Comparison of ENCODE assay signal across 13 cellular contexts in genomic region chr9:84953252-84953773, GRCh38.
DNase-seq lines count a peak whose midpoint lies in the region; ATAC-seq and TF ChIP-seq lines count a peak whose summit lies in the region.
"Had no signal": no experiment of that assay in that cellular context is flagged by ENCODE, and none has a peak within 500 bp of the region (broad histone marks: within the 10 kb centered on the region; RNA-seq: fewer than 3 reads in every experiment).

No MANE protein-coding gene starts in this region.

- H3K27me3 ChIP-seq in MM.1S (replicated peaks; ENCODE audit: insufficient read depth, low read length) (no peaks in the 10 kb centered on the region), breast epithelium (no peaks in the 10 kb centered on the region)
- H3K27me3 ChIP-seq: BE2C had no signal

- ATAC-seq in GM19023 (IDR thresholded peaks at IDR 0.05; ENCODE audit: unreplicated experiment), result no peak

- peak overlapping the region; percentile 13; the same call in 1 of the 2 replicates for H3K27ac ChIP-seq in MM.1S (ENCODE audit: low read length)
- H3K27ac ChIP-seq in breast epithelium, result peak overlapping the region; percentile 62 to 84

- H3F3A ChIP-seq in MM.1S (ENCODE audit: insufficient read depth, low read length), result peaks cover 4% of the 10 kb centered on the region

- no peaks in the 10 kb centered on the region for H3K9me2 ChIP-seq in MM.1S (replicated peaks; ENCODE audit: insufficient read depth, low read length)
- H3K9me2 ChIP-seq: SK-N-SH had no signal

- peaks cover 18% of the 10 kb centered on the region for H3K4me1 ChIP-seq in MM.1S (ENCODE audit: low read length)
- peaks cover 0 to under 1% of the 10 kb centered on the region in 2 donors for H3K4me1 ChIP-seq in breast epithelium
- H3K4me1 ChIP-seq: BE2C, HAP-1 had no signal

- H3K4me3 ChIP-seq in MM.1S (ENCODE audit: low read length) (no peak overlapping the region), breast epithelium (no peak overlapping the region), epithelial cell of esophagus (ENCODE audit: low read length) (no peak overlapping the region)
- H3K4me3 ChIP-seq: HAP-1 had no signal

- TF ChIP-seq POLR2A in breast epithelium (IDR thresholded peaks at IDR 0.05), result no peak

- peak overlapping the region; percentile 60; the same call in 1 of the 2 replicates for H3K4me2 ChIP-seq in MM.1S (ENCODE audit: low read depth, low read length)
- H3K4me2 ChIP-seq: SK-N-SH had no signal

- no peak overlapping the region for H3K9ac ChIP-seq in MM.1S (ENCODE audit: low read length)
- H3K9ac ChIP-seq: SK-N-SH had no signal

- no peaks in the 10 kb centered on the region for H4K20me1 ChIP-seq in MM.1S (ENCODE audit: insufficient read depth, low read length)

- TF ChIP-seq CTCF in MM.1S (IDR thresholded peaks at IDR 0.05; ENCODE audit: low read length) (no peak), breast epithelium (IDR thresholded peaks at IDR 0.05) (no peak), epithelial cell of esophagus (IDR thresholded peaks at IDR 0.05; ENCODE audit: insufficient read depth, low read depth, low read length, missing control alignments) (no peak)

- DNase-seq in MM.1S, result no peak
- DNase-seq in breast epithelium (ENCODE audit: low spot score in 2 of 2), result peak in 1 of 2 donors; percentile 60
- DNase-seq in epithelial cell of esophagus (ENCODE audit: low read depth), result peak; percentile 34
- DNase-seq in renal cortical epithelial cell (ENCODE audit: low read depth), result peak; percentile 64
- no peak for DNase-seq in ecto neural progenitor cell (ENCODE audit: low spot score)
- no peak for DNase-seq in RKO (ENCODE audit: low spot score)
- DNase-seq: DMS79, NCI-H187 treated with DMSO at 0.1 percent for 48 hours, SIG-M5 had no signal

- H3K36me3 ChIP-seq in MM.1S (replicated peaks; ENCODE audit: insufficient read depth, low read length) (no peaks in the 10 kb centered on the region), breast epithelium (no peaks in the 10 kb centered on the region)
- H3K36me3 ChIP-seq: BE2C, HAP-1 had no signal

- no peaks in the 10 kb centered on the region for H3K9me3 ChIP-seq in MM.1S (replicated peaks; ENCODE audit: insufficient read depth, low read length)
- no peaks in the 10 kb centered on the region for H3K9me3 ChIP-seq in breast epithelium
- H3K9me3 ChIP-seq: BE2C, HAP-1, SK-N-SH had no signal

- peak overlapping the region; percentile 50 for H2AFZ ChIP-seq in MM.1S (ENCODE audit: low read length)

- intact Hi-C loops in breast epithelium (cut with DNase I; ENCODE audit: low total_unique reads), result loop anchor here (10.0 kb wide), 1 partner anchor 289 kb away; the partner anchor contains the start of gene NTRK2

- no peaks in the 10 kb centered on the region for H3K79me2 ChIP-seq in MM.1S (ENCODE audit: low read length)

Comparison
In these comparisons a context has a peak if more than half of its experiments do, and no peak if none do; other contexts are left out.
1. DNase-seq: peak in epithelial cell of esophagus (single experiment) and renal cortical epithelial cell (single experiment); none in MM.1S (single experiment), ecto neural progenitor cell (single experiment) and RKO (single experiment).